Comparison of ENCODE assay signal across 1 cellular context in the genomic region with DNA sequence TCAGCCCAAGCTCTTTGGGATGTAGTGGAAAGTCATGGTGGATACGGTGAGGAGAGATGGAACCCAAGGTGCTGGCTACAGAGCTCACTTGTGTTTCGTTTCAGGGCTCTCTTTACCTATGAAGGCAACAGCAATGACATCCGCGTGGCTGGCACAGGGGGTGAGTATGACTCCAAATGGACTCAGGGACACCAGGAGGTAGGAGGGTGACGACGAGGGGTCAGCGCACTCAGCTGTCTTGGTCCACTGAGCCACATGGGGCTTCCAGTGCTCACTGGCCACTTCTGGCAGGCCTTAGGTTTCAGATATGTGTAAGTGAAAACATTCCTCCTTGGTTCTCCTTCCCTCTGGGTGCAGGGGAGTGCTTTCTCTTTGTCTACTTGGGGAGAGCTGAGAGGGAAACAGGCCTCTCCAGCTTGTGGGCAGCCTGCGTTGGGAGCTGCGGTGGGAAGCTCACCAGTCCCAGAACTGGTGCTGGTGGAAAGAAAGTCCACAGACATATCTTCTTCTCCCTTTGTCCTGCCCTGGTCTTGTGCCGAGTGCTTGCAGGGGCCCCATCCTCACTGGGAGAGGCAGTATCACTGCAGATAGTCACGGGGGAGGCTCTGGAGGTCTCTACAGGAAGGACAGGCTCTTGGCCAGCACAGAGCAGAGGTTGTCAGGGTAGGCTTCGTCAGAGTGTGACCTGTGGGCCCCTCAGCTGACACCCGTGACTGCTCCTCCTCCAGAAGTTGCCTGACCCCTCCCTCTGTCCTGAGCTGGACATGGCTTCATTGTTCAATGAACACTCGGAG.
TF ChIP-seq lines count a peak whose summit lies in the region.

No MANE protein-coding gene starts in this region.

TF ChIP-seq in HepG2, 621 proteins besides CTCF, POLR2A, EP300 and RAD21:
- TF ChIP-seq ZNF296 (CRISPR knock-in tag; conservative IDR thresholded peaks at IDR 0.05) (no peak), ZNF326 (CRISPR knock-in tag; IDR thresholded peaks at IDR 0.05; ENCODE audit: borderline replicate concordance) (no peak)
- TF ChIP-seq, protein P1, sequence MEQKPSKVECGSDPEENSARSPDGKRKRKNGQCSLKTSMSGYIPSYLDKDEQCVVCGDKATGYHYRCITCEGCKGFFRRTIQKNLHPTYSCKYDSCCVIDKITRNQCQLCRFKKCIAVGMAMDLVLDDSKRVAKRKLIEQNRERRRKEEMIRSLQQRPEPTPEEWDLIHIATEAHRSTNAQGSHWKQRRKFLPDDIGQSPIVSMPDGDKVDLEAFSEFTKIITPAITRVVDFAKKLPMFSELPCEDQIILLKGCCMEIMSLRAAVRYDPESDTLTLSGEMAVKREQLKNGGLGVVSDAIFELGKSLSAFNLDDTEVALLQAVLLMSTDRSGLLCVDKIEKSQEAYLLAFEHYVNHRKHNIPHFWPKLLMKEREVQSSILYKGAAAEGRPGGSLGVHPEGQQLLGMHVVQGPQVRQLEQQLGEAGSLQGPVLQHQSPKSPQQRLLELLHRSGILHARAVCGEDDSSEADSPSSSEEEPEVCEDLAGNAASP (CRISPR knock-in tag; IDR thresholded peaks at IDR 0.05; ENCODE audit: borderline replicate concordance) = no peak
